Comparison of ENCODE assay signal across 21 cellular contexts in the genomic region with DNA sequence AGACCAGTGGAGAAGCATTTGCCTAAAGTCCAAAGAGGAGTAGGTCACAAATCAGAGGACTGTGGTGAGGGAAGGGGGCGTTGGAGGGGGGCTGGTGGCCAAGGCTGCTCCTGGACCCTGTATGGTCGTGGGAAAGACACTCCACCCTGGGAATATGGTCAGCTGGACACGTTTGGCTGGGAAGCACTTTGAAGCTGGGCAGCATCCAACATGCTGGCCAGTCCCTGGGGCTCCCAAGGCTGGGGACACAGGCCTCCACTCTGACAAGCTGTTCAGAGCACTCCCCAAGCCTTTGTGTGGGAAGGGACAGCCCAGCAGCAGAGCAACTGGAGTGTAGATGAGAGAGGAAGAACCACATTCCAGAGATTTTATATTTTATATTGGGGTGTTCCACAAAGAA.
DNase-seq lines count a peak whose midpoint lies in the region; ATAC-seq, FAIRE-seq and TF ChIP-seq lines count a peak whose summit lies in the region.
"Had no signal": no experiment of that assay in that cellular context is flagged by ENCODE, and none has a peak within 500 bp of the region (broad histone marks: within the 10 kb centered on the region; RNA-seq: fewer than 3 reads in every experiment).

No MANE protein-coding gene starts in this region.

- H3K4me1 Mint-ChIP-seq in glutamatergic neuron (ENCODE audit: low read depth, unreplicated experiment), result peaks cover 17% of the 10 kb centered on the region
- H3K4me1 Mint-ChIP-seq: CD14-positive monocyte had no signal

- H3K27me3 ChIP-seq in H7 (ENCODE audit: control insufficient read depth, insufficient read depth, low read length), result no peaks in the 10 kb centered on the region
- peaks cover 3 to 10% (median 4%) of the 10 kb centered on the region in 3 donors for H3K27me3 ChIP-seq in skeletal muscle tissue (ENCODE audit: control insufficient read depth in 3 of 3, insufficient read depth in 3 of 3, low read length in 3 of 3)
- H3K27me3 ChIP-seq in esophagus squamous epithelium, result peaks cover 0 to 24% (median 0%) of the 10 kb centered on the region in 4 donors

- FAIRE-seq in kidney (lab: Jason Lieb, UNC), result no peak
- FAIRE-seq: GM12892, H54, RCC 7860 had no signal

- WGBS in esophagus squamous epithelium, 2 donors, result 31 to 32% methylated on average over 2 of the region's 3 CpGs

- TF ChIP-seq POLR2A in esophagus squamous epithelium (IDR thresholded peaks at IDR 0.05), result no peak

- H3K36me3 ChIP-seq in H7 (replicated peaks; ENCODE audit: control insufficient read depth, insufficient read depth, low read length) (no peaks in the 10 kb centered on the region), kidney (ENCODE audit: control insufficient read depth in 1 of 2, insufficient read depth in 2 of 2, low read length in 2 of 2) (no peaks in the 10 kb centered on the region), skeletal muscle tissue (ENCODE audit: control insufficient read depth in 3 of 3, insufficient read depth in 3 of 3, low read length in 3 of 3) (no peaks in the 10 kb centered on the region), esophagus squamous epithelium (no peaks in the 10 kb centered on the region)
- H3K36me3 ChIP-seq: MG63 had no signal

- H3K27me3 Mint-ChIP-seq in glutamatergic neuron (ENCODE audit: unreplicated experiment), result peaks cover 9% of the 10 kb centered on the region

- DNase-seq in H7 (peak; percentile 10), glutamatergic neuron (no peak), kidney (peak; percentile 67), esophagus squamous epithelium (lab: John Stamatoyannopoulos, UW) (no peak)
- DNase-seq: COR-L47, DMS153, IMR-90, Karpas-422, MG63, NCI-H1092 treated with DMSO at 0.1 percent for 48 hours, NCI-H1694 treated with DMSO at 0.1 percent for 48 hours, NCI-H2107, NCI-H226, NCI-H524 treated with DMSO at 0.1 percent for 48 hours had no signal

- no peaks in the 10 kb centered on the region for H3K4me1 ChIP-seq in kidney (ENCODE audit: control insufficient read depth in 1 of 2, insufficient read depth in 1 of 2, low read depth in 1 of 2, low read length in 2 of 2)
- H3K4me1 ChIP-seq in skeletal muscle tissue (ENCODE audit: control insufficient read depth in 3 of 3, insufficient read depth in 3 of 3, low read length in 3 of 3), result peaks cover 19 to 27% (median 25%) of the 10 kb centered on the region in 3 donors
- H3K4me1 ChIP-seq in esophagus squamous epithelium, result peaks cover 0 to 5% (median 3%) of the 10 kb centered on the region in 3 donors

- intact Hi-C loops in kidney (cut with DNase I), result no loop called here
- intact Hi-C loops in esophagus squamous epithelium (cut with DNase I), result no loop called here

- H3K4me3 ChIP-seq in H7 (ENCODE audit: insufficient read depth, low read depth, low read length) (no peak overlapping the region), kidney (ENCODE audit: low read length in 2 of 2) (no peak overlapping the region), skeletal muscle tissue (ENCODE audit: low read length in 3 of 3) (peak overlapping the region in 1 of 3 donors; percentile 13), esophagus squamous epithelium (no peak overlapping the region)
- H3K4me3 ChIP-seq: MG63 had no signal

- ATAC-seq in GM21723 (IDR thresholded peaks at IDR 0.05; ENCODE audit: unreplicated experiment), result no peak
- ATAC-seq in HG03039 (IDR thresholded peaks at IDR 0.05; ENCODE audit: unreplicated experiment), result no peak

- no peak overlapping the region for H3K9ac ChIP-seq in kidney (ENCODE audit: low read length in 2 of 2)
- H3K9ac ChIP-seq in skeletal muscle tissue (ENCODE audit: low read depth in 1 of 3, low read length in 3 of 3), result no peak overlapping the region

- peak overlapping the region; percentile 25 for H3K27ac Mint-ChIP-seq in glutamatergic neuron (ENCODE audit: unreplicated experiment)

- TF ChIP-seq CTCF in glutamatergic neuron (IDR thresholded peaks at IDR 0.05; ENCODE audit: partially characterized antibody, unreplicated experiment) (no peak), kidney (IDR thresholded peaks at IDR 0.05; ENCODE audit: borderline replicate concordance, extremely low read depth, insufficient read depth) (no peak), esophagus squamous epithelium (IDR thresholded peaks at IDR 0.05) (no peak)

- H3K9me3 Mint-ChIP-seq in glutamatergic neuron (ENCODE audit: unreplicated experiment), result peaks cover 4% of the 10 kb centered on the region

- no peak overlapping the region for H3K4me3 Mint-ChIP-seq in glutamatergic neuron (ENCODE audit: unreplicated experiment)
- H3K4me3 Mint-ChIP-seq: CD14-positive monocyte had no signal

- H3K9me3 ChIP-seq in kidney (ENCODE audit: control insufficient read depth in 1 of 2, low read length in 2 of 2), result no peaks in the 10 kb centered on the region
- H3K9me3 ChIP-seq in skeletal muscle tissue (ENCODE audit: control insufficient read depth in 3 of 3, low read length in 3 of 3), result no peaks in the 10 kb centered on the region
- no peaks in the 10 kb centered on the region for H3K9me3 ChIP-seq in esophagus squamous epithelium

- no peaks in the 10 kb centered on the region for H3K36me3 Mint-ChIP-seq in glutamatergic neuron (ENCODE audit: unreplicated experiment)
- H3K36me3 Mint-ChIP-seq: CD14-positive monocyte had no signal

- H3K27ac ChIP-seq in kidney (ENCODE audit: low read depth in 2 of 2, low read length in 2 of 2), result no peak overlapping the region
- peak overlapping the region; percentile 33 for H3K27ac ChIP-seq in skeletal muscle tissue (ENCODE audit: low read depth, low read length)
- H3K27ac ChIP-seq in esophagus squamous epithelium, result peak overlapping the region in 1 of 4 donors; percentile 9

Comparison
In these comparisons a context has a peak if more than half of its experiments do, and no peak if none do; other contexts are left out.
1. DNase-seq: peak in H7 (single experiment) and kidney (single experiment); none in glutamatergic neuron (single experiment) and esophagus squamous epithelium (single experiment).